31 cellular contexts compared by ENCODE assay signal in the genomic region with DNA sequence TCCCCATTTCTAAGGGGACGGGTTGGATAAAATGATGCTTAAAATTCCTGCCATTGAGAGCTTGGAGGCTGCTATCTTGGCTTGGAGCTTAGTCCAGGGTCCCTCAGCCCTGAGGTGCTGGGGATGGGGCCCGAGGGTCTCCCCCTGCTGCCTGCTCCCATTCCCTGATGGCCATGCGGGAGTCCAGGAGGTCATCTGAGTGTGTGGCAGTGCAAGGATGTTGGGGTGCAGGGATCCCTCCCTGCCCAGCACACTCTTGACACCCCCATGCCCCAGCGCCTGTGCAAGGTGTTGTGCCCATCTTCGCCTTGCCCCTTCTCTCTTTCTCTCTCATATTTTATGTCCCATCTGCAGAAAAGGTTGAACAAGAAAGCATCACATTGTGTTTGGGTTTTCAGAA.
DNase-seq lines count a peak whose midpoint lies in the region; ATAC-seq, FAIRE-seq and TF ChIP-seq lines count a peak whose summit lies in the region.
"Had no signal": no experiment of that assay in that cellular context is flagged by ENCODE, and none has a peak within 500 bp of the region (broad histone marks: within the 10 kb centered on the region; RNA-seq: fewer than 3 reads in every experiment).

No MANE protein-coding gene starts in this region.

- H3K4me1 ChIP-seq in BLaER1 (peaks cover 77% of the 10 kb centered on the region), kidney (ENCODE audit: control insufficient read depth in 1 of 2, insufficient read depth in 1 of 2, low read depth in 1 of 2, low read length in 2 of 2) (peaks cover 0 to 5% of the 10 kb centered on the region in 2 donors)
- H3K4me1 ChIP-seq: ascending aorta, pancreas, SJCRH30 had no signal

- CTCF ChIA-PET in activated CD8-positive, alpha-beta T cell treated with anti-CD3 and anti-CD28 coated beads for 36 hours (lab: Charles Lee): interaction anchor here (0.7 to 14.7 kb wide), 12 partner anchors 16 to 175 kb away, joined by 3 to 257 read pairs (median 4); a partner anchor contains a TSS

- no peaks in the 10 kb centered on the region for H3K36me3 Mint-ChIP-seq in T-helper 1 cell treated with Interleukin-12 subunit alpha and Interleukin-12 subunit beta and Interleukin-4 antibody, amounts not matched to agents 30 μg/mL and 1 μg/mL, for 36 hours (ENCODE audit: low read depth)
- H3K36me3 Mint-ChIP-seq in activated CD8-positive, alpha-beta T cell treated with anti-CD3 and anti-CD28 coated beads for 36 hours (ENCODE audit: low read depth): peaks cover 5% of the 10 kb centered on the region
- H3K36me3 Mint-ChIP-seq: T-cell had no signal

- no peaks in the 10 kb centered on the region for H3K9me3 Mint-ChIP-seq in T-helper 1 cell treated with Interleukin-12 subunit alpha and Interleukin-12 subunit beta and Interleukin-4 antibody, amounts not matched to agents 30 μg/mL and 1 μg/mL, for 36 hours
- peaks cover 4% of the 10 kb centered on the region for H3K9me3 Mint-ChIP-seq in activated CD8-positive, alpha-beta T cell treated with anti-CD3 and anti-CD28 coated beads for 36 hours
- H3K9me3 Mint-ChIP-seq: dendritic cell treated with granulocyte-macrophage colony-stimulating factor and Interleukin-4, amounts not matched to agents 40 ng/mL and 50 ng/mL, for 4 days; H9; nephron progenitor cell; T-cell had no signal

- no peak for TF ChIP-seq CTCF in activated CD8-positive, alpha-beta T cell treated with anti-CD3 and anti-CD28 coated beads for 36 hours (IDR thresholded peaks at IDR 0.05)
- no peak for TF ChIP-seq CTCF in kidney (IDR thresholded peaks at IDR 0.05; ENCODE audit: borderline replicate concordance, extremely low read depth, insufficient read depth)

- H3K36me3 ChIP-seq in BLaER1 (no peaks in the 10 kb centered on the region), kidney (ENCODE audit: control insufficient read depth in 1 of 2, insufficient read depth in 2 of 2, low read length in 2 of 2) (no peaks in the 10 kb centered on the region)
- H3K36me3 ChIP-seq: ascending aorta, gastroesophageal sphincter, left lung, pancreas, Peyer's patch, SJCRH30, spleen, tibial nerve had no signal

- H3K27ac Mint-ChIP-seq in T-helper 1 cell treated with Interleukin-12 subunit alpha and Interleukin-12 subunit beta and Interleukin-4 antibody, amounts not matched to agents 30 μg/mL and 1 μg/mL, for 36 hours: peak overlapping the region; percentile 91
- peak overlapping the region; percentile 91 for H3K27ac Mint-ChIP-seq in activated CD8-positive, alpha-beta T cell treated with anti-CD3 and anti-CD28 coated beads for 36 hours
- H3K27ac Mint-ChIP-seq: dendritic cell treated with granulocyte-macrophage colony-stimulating factor and Interleukin-4, amounts not matched to agents 40 ng/mL and 50 ng/mL, for 4 days; nephron progenitor cell had no signal

- H3K9me3 ChIP-seq in BLaER1 (no peaks in the 10 kb centered on the region), kidney (ENCODE audit: control insufficient read depth in 1 of 2, low read length in 2 of 2) (no peaks in the 10 kb centered on the region)
- H3K9me3 ChIP-seq: ascending aorta, gastroesophageal sphincter, left lung, pancreas, Peyer's patch, SJCRH30, spleen, tibial nerve had no signal

- no peak overlapping the region for H3K4me3 ChIP-seq in BLaER1
- H3K4me3 ChIP-seq in kidney (ENCODE audit: low read length in 2 of 2): no peak overlapping the region
- H3K4me3 ChIP-seq: ascending aorta, gastroesophageal sphincter, left lung, pancreas, SJCRH30, tibial nerve had no signal

- no peaks in the 10 kb centered on the region for H3K27me3 ChIP-seq in BLaER1
- H3K27me3 ChIP-seq: ascending aorta, Peyer's patch, SJCRH30, tibial nerve had no signal

- H3K27me3 Mint-ChIP-seq in T-helper 1 cell treated with Interleukin-12 subunit alpha and Interleukin-12 subunit beta and Interleukin-4 antibody, amounts not matched to agents 30 μg/mL and 1 μg/mL, for 36 hours (ENCODE audit: low read depth): no peaks in the 10 kb centered on the region
- no peaks in the 10 kb centered on the region for H3K27me3 Mint-ChIP-seq in activated CD8-positive, alpha-beta T cell treated with anti-CD3 and anti-CD28 coated beads for 36 hours

- POLR2A ChIA-PET in activated CD8-positive, alpha-beta T cell treated with anti-CD3 and anti-CD28 coated beads for 36 hours (lab: Charles Lee): interaction anchor here (0.5 to 2.5 kb wide), 17 partner anchors 10 to 168 kb away, joined by 3 to 16 read pairs (median 5); a partner anchor contains a TSS

- DNase-seq in T-helper 1 cell (no peak), kidney (peak; percentile 34), NCI-H1105 (lab: John Stamatoyannopoulos, UW) (no peak)
- no peak for DNase-seq in activated CD8-positive, alpha-beta T cell treated with anti-CD3 and anti-CD28 coated beads for 36 hours
- DNase-seq in stimulated activated CD8-positive, alpha-beta memory T cell treated with anti-CD3 and anti-CD28 coated beads, Interleukin-4, amount 100 ng/mL, for 48 hours: no peak
- DNase-seq: activated CD4-positive, CD25-positive, alpha-beta regulatory T cell treated with anti-CD3 and anti-CD28 coated beads, Interleukin-2, amount 50 U/mL, for 72 hours; activated gamma-delta T cell treated with Interleukin-2 at 50 U/mL for 16 hours; AML-193; GDM1; H9; hypothalamus; Karpas-422; left lung; MV-4-11; NCI-H2171 treated with DMSO at 0.1 percent for 48 hours; NCI-H524; nephron progenitor cell; pancreas; SJCRH30; spleen had no signal

- no peak overlapping the region for H3K9ac ChIP-seq in BLaER1
- H3K9ac ChIP-seq in kidney (ENCODE audit: low read length in 2 of 2): no peak overlapping the region

- H3K4me1 Mint-ChIP-seq in T-helper 1 cell treated with Interleukin-12 subunit alpha and Interleukin-12 subunit beta and Interleukin-4 antibody, amounts not matched to agents 30 μg/mL and 1 μg/mL, for 36 hours (ENCODE audit: low read depth): peaks cover 55% of the 10 kb centered on the region
- peaks cover 81% of the 10 kb centered on the region for H3K4me1 Mint-ChIP-seq in activated CD8-positive, alpha-beta T cell treated with anti-CD3 and anti-CD28 coated beads for 36 hours (ENCODE audit: low read depth)

- H4K20me1 ChIP-seq in BLaER1: no peaks in the 10 kb centered on the region

- intact Hi-C loops in activated CD8-positive, alpha-beta T cell treated with anti-CD3 and anti-CD28 coated beads for 36 hours (cut with micrococcal nuclease): loop anchor here (5.0 kb wide), 2 partner anchors 52 to 87 kb away; no protein-coding TSS in a partner anchor
- intact Hi-C loops in kidney (cut with DNase I): loop anchor here (5.0 kb wide), 1 partner anchor 167 kb away; no protein-coding TSS in a partner anchor

- ATAC-seq in activated CD8-positive, alpha-beta T cell treated with anti-CD3 and anti-CD28 coated beads for 36 hours: no peak
- ATAC-seq in GM21786 (IDR thresholded peaks at IDR 0.05; ENCODE audit: unreplicated experiment): no peak
- ATAC-seq: gastroesophageal sphincter, left lung, pancreas, T-cell had no signal

- 0 out of 2 replicates have a peak overlapping the region, but pooled peaks have one; percentile 32 for H3K4me2 ChIP-seq in BLaER1

- H3K27ac ChIP-seq in BLaER1 (no peak overlapping the region), kidney (ENCODE audit: low read depth in 2 of 2, low read length in 2 of 2) (no peak overlapping the region)
- H3K27ac ChIP-seq: 22Rv1, ascending aorta, gastroesophageal sphincter, left lung, pancreas, SJCRH30 had no signal

- no peak overlapping the region for H3K4me3 Mint-ChIP-seq in T-helper 1 cell treated with Interleukin-12 subunit alpha and Interleukin-12 subunit beta and Interleukin-4 antibody, amounts not matched to agents 30 μg/mL and 1 μg/mL, for 36 hours
- peak overlapping the region; percentile 43 for H3K4me3 Mint-ChIP-seq in activated CD8-positive, alpha-beta T cell treated with anti-CD3 and anti-CD28 coated beads for 36 hours
- H3K4me3 Mint-ChIP-seq: dendritic cell treated with granulocyte-macrophage colony-stimulating factor and Interleukin-4, amounts not matched to agents 40 ng/mL and 50 ng/mL, for 4 days; H9; nephron progenitor cell had no signal

- no peak for FAIRE-seq in kidney (lab: Jason Lieb, UNC)
- FAIRE-seq: pancreas, TTC549 had no signal
